In genomic region chr10:70672165-70672992, GRCh38 we compare ENCODE assay signal across 9 cellular contexts. TPM values are rescaled to one million over a fixed set of nuclear protein-coding genes. Genes with fewer than 3 reads are reported as not detected.
DNase-seq lines count a peak whose midpoint lies in the region; ATAC-seq, FAIRE-seq and TF ChIP-seq lines count a peak whose summit lies in the region.
"Had no signal": no experiment of that assay in that cellular context is flagged by ENCODE, and none has a peak within 500 bp of the region (broad histone marks: within the 10 kb centered on the region; RNA-seq: fewer than 3 reads in every experiment).

Gene ADAMTS14, plus strand, starts transcription at chr10:70672506. Its CDS starts 297 bp downstream, at chr10:70672803.

- H3K27ac ChIP-seq in WERI-Rb-1 (no peak within 1 kb of the TSS), esophagus muscularis mucosa (replicated peaks in 1 of 4) (no peak within 1 kb of the TSS), mucosa of rectum (ENCODE audit: low read depth in 2 of 2, low read length in 2 of 2) (peak within 1 kb of the TSS; percentile 32 to 37), urinary bladder (ENCODE audit: low read depth) (peak within 1 kb of the TSS; percentile 14)

- WGBS in esophagus muscularis mucosa: under 1% methylated on average over 37 of the region's 99 CpGs
- WGBS in urinary bladder: 2% methylated on average over 99 of the region's 99 CpGs

- TF ChIP-seq EP300 in esophagus muscularis mucosa (IDR thresholded peaks at IDR 0.05): no peak

- ATAC-seq in GM21528 (IDR thresholded peaks at IDR 0.05; ENCODE audit: low FRiP score, unreplicated experiment): no peak

- no peaks in the 10 kb centered on the region for H3K36me3 ChIP-seq in WERI-Rb-1
- H3K36me3 ChIP-seq in esophagus muscularis mucosa: no peaks in the 10 kb centered on the region
- no peaks in the 10 kb centered on the region for H3K36me3 ChIP-seq in mucosa of rectum (ENCODE audit: control insufficient read depth in 2 of 2, insufficient read depth in 2 of 2, low read length in 2 of 2)
- H3K36me3 ChIP-seq in urinary bladder (ENCODE audit: insufficient read depth): no peaks in the 10 kb centered on the region

- H3K4me3 ChIP-seq in AG09309 (ENCODE audit: control insufficient read depth, low read depth, low read length) (peak within 1 kb of the TSS; percentile 48), WERI-Rb-1 (ENCODE audit: low read depth, low read length) (peak within 1 kb of the TSS; percentile 32), esophagus muscularis mucosa (peak within 1 kb of the TSS; percentile 48 to 59 (median 52)), mucosa of rectum (ENCODE audit: low read length in 2 of 2) (peak within 1 kb of the TSS; percentile 35 to 45), urinary bladder (ENCODE audit: low read depth, low read length) (peak within 1 kb of the TSS; percentile 45)
- H3K4me3 ChIP-seq: lung had no signal

- H3K27me3 ChIP-seq in WERI-Rb-1 (ENCODE audit: insufficient read depth, low read depth, severe bottlenecking): peaks cover 12% of the 10 kb centered on the region
- peaks cover 0 to 59% (median 3%) of the 10 kb centered on the region in 4 donors for H3K27me3 ChIP-seq in esophagus muscularis mucosa
- peaks cover 7 to 27% of the 10 kb centered on the region in 2 donors for H3K27me3 ChIP-seq in mucosa of rectum (ENCODE audit: control insufficient read depth in 2 of 2, insufficient read depth in 2 of 2, low read length in 2 of 2)

- H3K9ac ChIP-seq in mucosa of rectum (ENCODE audit: low read depth in 1 of 2, low read length in 2 of 2): peak within 1 kb of the TSS in 1 of 2 donors; percentile 6

- TF ChIP-seq POLR2A in H54 (IDR thresholded peaks at IDR 0.05; ENCODE audit: low read depth, low read length): 0 out of 2 replicates have a peak, but pooled peaks have one; percentile 49
- TF ChIP-seq POLR2A in esophagus muscularis mucosa (IDR thresholded peaks at IDR 0.05; ENCODE audit: low read depth): no peak

- H3K4me1 ChIP-seq in esophagus muscularis mucosa: peaks cover 16 to 35% (median 23%) of the 10 kb centered on the region in 4 donors
- no peaks in the 10 kb centered on the region for H3K4me1 ChIP-seq in mucosa of rectum (ENCODE audit: control insufficient read depth in 2 of 2, insufficient read depth in 2 of 2, low read length in 2 of 2)
- no peaks in the 10 kb centered on the region for H3K4me1 ChIP-seq in urinary bladder (ENCODE audit: insufficient read depth)

- intact Hi-C loops in esophagus muscularis mucosa (cut with DNase I): no loop called here

- H3K9me3 ChIP-seq in WERI-Rb-1 (ENCODE audit: severe bottlenecking) (peaks cover 3% of the 10 kb centered on the region), esophagus muscularis mucosa (no peaks in the 10 kb centered on the region), mucosa of rectum (ENCODE audit: control insufficient read depth in 2 of 2, low read length in 2 of 2) (no peaks in the 10 kb centered on the region)

- FAIRE-seq in H54 (lab: Jason Lieb, UNC): no peak

- DNase-seq in AG09309 (ENCODE audit: low read depth) (no peak), H54 (ENCODE audit: insufficient read length, low spot score) (peak; percentile 87), WERI-Rb-1 (peak; percentile 58), esophagus muscularis mucosa (ENCODE audit: extremely low spot score) (no peak), GM19238 (ENCODE audit: insufficient read length, low spot score) (no peak)

- TF ChIP-seq CTCF in AG09309 (IDR thresholded peaks at IDR 0.05; ENCODE audit: control insufficient read depth, insufficient read depth, low read depth, low read length, missing control alignments): no peak
- TF ChIP-seq CTCF in WERI-Rb-1 (IDR thresholded peaks at IDR 0.05; ENCODE audit: low read depth, low read length): no peak
- TF ChIP-seq CTCF in esophagus muscularis mucosa (IDR thresholded peaks at IDR 0.05): no peak

RNA-seq across cellular contexts. Expression of gene ADAMTS14, which starts in this region (rescaled TPM):
- total RNA-seq in esophagus muscularis mucosa (under 1 TPM in 2 of 4 donors, not detected in 2; 0.13 to 0.50 TPM), urinary bladder (13.7 TPM)
- polyA plus RNA-seq in urinary bladder: 0.46 TPM

Comparison
In these comparisons a context has a peak if more than half of its experiments do, and no peak if none do; other contexts are left out.
1. DNase-seq: peak in H54 (single experiment) and WERI-Rb-1 (single experiment); none in AG09309 (single experiment), esophagus muscularis mucosa (single experiment) and GM19238 (single experiment).
2. H3K27ac ChIP-seq: peak in mucosa of rectum (2 of 2) and urinary bladder (single experiment); none in WERI-Rb-1 (single experiment) and esophagus muscularis mucosa (0 of 4).
3. Peak in every context shown above with its lines, with median percentiles within 50 percentile points of each other: H3K4me3 ChIP-seq.